ENCODE assay signal across 25 cellular contexts in genomic region chr3:111077384-111077783, GRCh38.
"Had no signal": no experiment of that assay in that cellular context is flagged by ENCODE, and none has a peak within 500 bp of the region (broad histone marks: within the 10 kb centered on the region; RNA-seq: fewer than 3 reads in every experiment).

No MANE protein-coding gene starts in this region.

- DNase-seq: activated CD4-positive, alpha-beta memory T cell treated with anti-CD3 and anti-CD28 coated beads, Interleukin-2, amount 10 ng/mL, durations not matched to agents 7 days and 5 days; activated CD4-positive, alpha-beta T cell treated with anti-CD3 and anti-CD28 coated beads for 1 hour; activated CD4-positive, alpha-beta T cell treated with anti-CD3 and anti-CD28 coated beads, Interleukin-2, amount 10 ng/mL, durations not matched to agents 7 days and 5 days; activated CD8-positive, alpha-beta memory T cell treated with anti-CD3 and anti-CD28 coated beads, Interleukin-2, amount 50 U/mL, for 48 hours; activated gamma-delta T cell; activated naive CD4-positive, alpha-beta T cell treated with anti-CD3 and anti-CD28 coated beads, Interleukin-2, amount 10 ng/mL, durations not matched to agents 7 days and 5 days; activated naive CD8-positive, alpha-beta T cell treated with anti-CD3 and anti-CD28 coated beads, Interleukin-2, amount 10 ng/mL, durations not matched to agents 7 days and 5 days; activated T-cell treated with anti-CD3 and anti-CD28 coated beads, Interleukin-2, amount 50 U/mL, for 24 hours; brain microvascular endothelial cell; dorsolateral prefrontal cortex; effector memory CD8-positive, alpha-beta T cell; foreskin fibroblast; heart left ventricle; lower lobe of right lung; mesendoderm; occipital lobe; right cardiac atrium; stimulated activated CD4-positive, alpha-beta T cell treated with anti-CD3 and anti-CD28 coated beads, Interleukin-2, amount 100 ng/mL, for 48 hours; T-helper 17 cell; upper lobe of right lung had no signal

- H3K27me3 ChIP-seq: ascending aorta, brain microvascular endothelial cell, dorsolateral prefrontal cortex, upper lobe of right lung had no signal

- H3K4me3 ChIP-seq: ascending aorta, coronary artery, dorsolateral prefrontal cortex, heart left ventricle, lower lobe of right lung, upper lobe of right lung had no signal

- H3K27ac Mint-ChIP-seq: activated CD4-positive, alpha-beta memory T cell treated with anti-CD3 and anti-CD28 coated beads, Interleukin-2, amount 10 ng/mL, durations not matched to agents 7 days and 5 days; activated CD4-positive, alpha-beta T cell treated with anti-CD3 and anti-CD28 coated beads, Interleukin-2, amount 10 ng/mL, durations not matched to agents 7 days and 5 days; activated naive CD4-positive, alpha-beta T cell treated with anti-CD3 and anti-CD28 coated beads, Interleukin-2, amount 10 ng/mL, durations not matched to agents 7 days and 5 days; activated naive CD8-positive, alpha-beta T cell treated with anti-CD3 and anti-CD28 coated beads, Interleukin-2, amount 10 ng/mL, durations not matched to agents 7 days and 5 days; activated T-cell treated with anti-CD3 and anti-CD28 coated beads, Interleukin-2, amount 50 U/mL, for 24 hours; effector memory CD8-positive, alpha-beta T cell; nephron; stimulated activated effector memory CD8-positive, alpha-beta T cell treated with anti-CD3 and anti-CD28 coated beads, Interleukin-12 subunit alpha, Interleukin-12 subunit beta, amount 100 ng/mL, for 72 hours; stimulated activated naive CD8-positive, alpha-beta T cell treated with anti-CD3 and anti-CD28 coated beads, Interleukin-15, Interleukin-2, amounts not matched to agents 100 ng/mL and 50 ng/mL, for 24 hours; T-helper 17 cell had no signal

- H3K9me3 ChIP-seq: ascending aorta, heart left ventricle, lower lobe of right lung, upper lobe of right lung had no signal

- H3K4me3 Mint-ChIP-seq: activated CD4-positive, alpha-beta memory T cell treated with anti-CD3 and anti-CD28 coated beads, Interleukin-2, amount 10 ng/mL, durations not matched to agents 7 days and 5 days; activated CD4-positive, alpha-beta T cell treated with anti-CD3 and anti-CD28 coated beads, Interleukin-2, amount 10 ng/mL, durations not matched to agents 7 days and 5 days; activated naive CD4-positive, alpha-beta T cell treated with anti-CD3 and anti-CD28 coated beads, Interleukin-2, amount 10 ng/mL, durations not matched to agents 7 days and 5 days; activated naive CD8-positive, alpha-beta T cell treated with anti-CD3 and anti-CD28 coated beads, Interleukin-2, amount 10 ng/mL, durations not matched to agents 7 days and 5 days; activated T-cell treated with anti-CD3 and anti-CD28 coated beads, Interleukin-2, amount 50 U/mL, for 24 hours; effector memory CD8-positive, alpha-beta T cell; stimulated activated effector memory CD8-positive, alpha-beta T cell treated with anti-CD3 and anti-CD28 coated beads, Interleukin-12 subunit alpha, Interleukin-12 subunit beta, amount 100 ng/mL, for 72 hours; stimulated activated naive CD8-positive, alpha-beta T cell treated with anti-CD3 and anti-CD28 coated beads, Interleukin-15, Interleukin-2, amounts not matched to agents 100 ng/mL and 50 ng/mL, for 24 hours; T-helper 17 cell had no signal

- H3K27ac ChIP-seq: ascending aorta, brain microvascular endothelial cell, coronary artery, dorsolateral prefrontal cortex, heart left ventricle, lower lobe of right lung, upper lobe of right lung had no signal

- H3K36me3 ChIP-seq: ascending aorta, brain microvascular endothelial cell, heart left ventricle, lower lobe of right lung, upper lobe of right lung had no signal

- H3K36me3 Mint-ChIP-seq: activated naive CD4-positive, alpha-beta T cell treated with anti-CD3 and anti-CD28 coated beads, Interleukin-2, amount 10 ng/mL, durations not matched to agents 7 days and 5 days; activated naive CD8-positive, alpha-beta T cell treated with anti-CD3 and anti-CD28 coated beads, Interleukin-2, amount 10 ng/mL, durations not matched to agents 7 days and 5 days had no signal

- ATAC-seq: effector memory CD8-positive, alpha-beta T cell; heart left ventricle; lower lobe of right lung; right cardiac atrium; stimulated activated effector memory CD8-positive, alpha-beta T cell treated with anti-CD3 and anti-CD28 coated beads, Interleukin-12 subunit alpha, Interleukin-12 subunit beta, amount 100 ng/mL, for 72 hours; T-helper 17 cell; upper lobe of right lung had no signal

- H3K9me3 Mint-ChIP-seq: activated CD4-positive, alpha-beta memory T cell treated with anti-CD3 and anti-CD28 coated beads, Interleukin-2, amount 10 ng/mL, durations not matched to agents 7 days and 5 days; activated CD4-positive, alpha-beta T cell treated with anti-CD3 and anti-CD28 coated beads, Interleukin-2, amount 10 ng/mL, durations not matched to agents 7 days and 5 days; activated naive CD4-positive, alpha-beta T cell treated with anti-CD3 and anti-CD28 coated beads, Interleukin-2, amount 10 ng/mL, durations not matched to agents 7 days and 5 days; activated naive CD8-positive, alpha-beta T cell treated with anti-CD3 and anti-CD28 coated beads, Interleukin-2, amount 10 ng/mL, durations not matched to agents 7 days and 5 days; activated T-cell treated with anti-CD3 and anti-CD28 coated beads, Interleukin-2, amount 50 U/mL, for 24 hours; effector memory CD8-positive, alpha-beta T cell; nephron; stimulated activated effector memory CD8-positive, alpha-beta T cell treated with anti-CD3 and anti-CD28 coated beads, Interleukin-12 subunit alpha, Interleukin-12 subunit beta, amount 100 ng/mL, for 72 hours; stimulated activated naive CD8-positive, alpha-beta T cell treated with anti-CD3 and anti-CD28 coated beads, Interleukin-15, Interleukin-2, amounts not matched to agents 100 ng/mL and 50 ng/mL, for 24 hours had no signal
